11 cellular contexts compared by ENCODE assay signal in genomic region chr5:137995077-137995746, GRCh38. TPM values are rescaled to one million over a fixed set of nuclear protein-coding genes. Genes with fewer than 3 reads are reported as not detected.
DNase-seq lines count a peak whose midpoint lies in the region; ATAC-seq and TF ChIP-seq lines count a peak whose summit lies in the region.
"Had no signal": no experiment of that assay in that cellular context is flagged by ENCODE, and none has a peak within 500 bp of the region (broad histone marks: within the 10 kb centered on the region; RNA-seq: fewer than 3 reads in every experiment).

No MANE protein-coding gene starts in this region.

- POLR2A ChIA-PET in Caco-2 (lab: Charles Lee), result no interaction called here

- H3K9me3 ChIP-seq in Caco-2 (no peaks in the 10 kb centered on the region), testis (no peaks in the 10 kb centered on the region)
- H3K9me3 ChIP-seq: HAP-1 had no signal

- intact Hi-C loops in Caco-2 (cut with micrococcal nuclease; ENCODE audit: unreplicated experiment) (no loop called here), testis (cut with DNase I; ENCODE audit: low total_unique reads) (no loop called here)

- in situ Hi-C loops in brain microvascular endothelial cell (cut with HindIII; ENCODE audit: low pct_ligation_motif_present, low sequenced_read_pairs), result no loop called here

- H3K4me1 Mint-ChIP-seq in Caco-2 (ENCODE audit: low read depth, unreplicated experiment), result peaks cover 13% of the 10 kb centered on the region

- WGBS in testis, 2 donors, result 31 to 45% methylated on average over 2 of the region's 2 CpGs

- DNase-seq in Caco-2, result no peak
- DNase-seq in NAMALWA (ENCODE audit: low spot score), result peak; percentile 16
- peak; percentile 43 for DNase-seq in brain microvascular endothelial cell
- DNase-seq in lung microvascular endothelial cell (ENCODE audit: low read depth in 2 of 2), result peak; percentile 71 to 76
- DNase-seq in NCI-H1436 treated with DMSO at 0.1 percent for 48 hours (lab: John Stamatoyannopoulos, UW), result no peak
- no peak for DNase-seq in NCI-H2107 (lab: John Stamatoyannopoulos, UW)
- DNase-seq in testis, result no peak
- DNase-seq: NCI-H2081 treated with DMSO at 0.1 percent for 48 hours; stimulated activated CD4-positive, alpha-beta T cell treated with anti-CD3 and anti-CD28 coated beads, Interleukin-2, amount 100 ng/mL, for 24 hours had no signal

- H3K36me3 ChIP-seq in Caco-2 (ENCODE audit: control insufficient read depth, insufficient read depth, low read length), result no peaks in the 10 kb centered on the region; the same call in 1 of the 2 replicates
- peaks cover 4% of the 10 kb centered on the region for H3K36me3 ChIP-seq in brain microvascular endothelial cell (replicated peaks)
- no peaks in the 10 kb centered on the region for H3K36me3 ChIP-seq in testis (ENCODE audit: low read depth, missing control alignments)

- H3K4me3 ChIP-seq in Caco-2 (ENCODE audit: low read depth, low read length) (no peak overlapping the region), brain microvascular endothelial cell (ENCODE audit: low read depth, low read length) (no peak overlapping the region), testis (no peak overlapping the region)
- H3K4me3 ChIP-seq: HAP-1 had no signal

- no peaks in the 10 kb centered on the region for H3K9me3 Mint-ChIP-seq in Caco-2 (ENCODE audit: unreplicated experiment)

- CTCF ChIA-PET in Caco-2 (lab: Charles Lee), result no interaction called here

- peak overlapping the region; percentile 19 for H3K27ac Mint-ChIP-seq in Caco-2 (ENCODE audit: unreplicated experiment)

- H3K27me3 ChIP-seq in Caco-2 (replicated peaks; ENCODE audit: control insufficient read depth, insufficient read depth, low read length) (no peaks in the 10 kb centered on the region), brain microvascular endothelial cell (replicated peaks) (no peaks in the 10 kb centered on the region), testis (no peaks in the 10 kb centered on the region)

- no peak for ATAC-seq in HG03095 (IDR thresholded peaks at IDR 0.05; ENCODE audit: unreplicated experiment)

- BruUV-seq in Caco-2 (replicated peaks; lab: Mats Ljungman, UMichigan), result no TSS peak

- H3K36me3 Mint-ChIP-seq in Caco-2 (ENCODE audit: insufficient read depth, unreplicated experiment), result peaks cover 41% of the 10 kb centered on the region

- H3K27me3 Mint-ChIP-seq in Caco-2 (ENCODE audit: insufficient read depth, unreplicated experiment), result no peaks in the 10 kb centered on the region

- no peak overlapping the region for H3K4me3 Mint-ChIP-seq in Caco-2 (ENCODE audit: unreplicated experiment)

- H3K27ac ChIP-seq in brain microvascular endothelial cell, result no peak overlapping the region
- H3K27ac ChIP-seq in testis, result peak overlapping the region in 1 of 2 donors; percentile 33

- H3K4me1 ChIP-seq in Caco-2 (no peaks in the 10 kb centered on the region), testis (peaks cover 7% of the 10 kb centered on the region)

- TF ChIP-seq CTCF in Caco-2 (IDR thresholded peaks at IDR 0.05; ENCODE audit: insufficient read depth in 1 of 2, low read depth in 1 of 2, low read length in 1 of 2, severe bottlenecking in 1 of 2, unreplicated experiment in 1 of 2) (no peak), brain microvascular endothelial cell (IDR thresholded peaks at IDR 0.05; ENCODE audit: low read depth, low read length, missing control alignments) (no peak), testis (IDR thresholded peaks at IDR 0.05) (no peak)

- no peak for TF ChIP-seq POLR2A in testis (IDR thresholded peaks at IDR 0.05)

RNA-seq across cellular contexts. Expression of gene FAM13B, which starts 37.7 kb away (rescaled TPM):
- total RNA-seq in Caco-2 (2022) (49.0 and 55.8 TPM in 2 replicates), lung microvascular endothelial cell (10.9 and 21.6 TPM in 2 replicates), testis (100 to 1,000 TPM; 125 to 134 TPM)
- polyA plus RNA-seq in testis (ENCODE audit: insufficient read depth, low read depth, low replicate concordance), result 56.5 TPM

Comparison
In these comparisons a context has a peak if more than half of its experiments do, and no peak if none do; other contexts are left out.
1. DNase-seq: peak in NAMALWA (single experiment), brain microvascular endothelial cell (single experiment) and lung microvascular endothelial cell (2 of 2); none in Caco-2 (0 of 2), NCI-H1436 treated with DMSO at 0.1 percent for 48 hours (single experiment), NCI-H2107 (single experiment) and testis (single experiment).